ENCODE assay signal across 1 cellular context in the genomic region with DNA sequence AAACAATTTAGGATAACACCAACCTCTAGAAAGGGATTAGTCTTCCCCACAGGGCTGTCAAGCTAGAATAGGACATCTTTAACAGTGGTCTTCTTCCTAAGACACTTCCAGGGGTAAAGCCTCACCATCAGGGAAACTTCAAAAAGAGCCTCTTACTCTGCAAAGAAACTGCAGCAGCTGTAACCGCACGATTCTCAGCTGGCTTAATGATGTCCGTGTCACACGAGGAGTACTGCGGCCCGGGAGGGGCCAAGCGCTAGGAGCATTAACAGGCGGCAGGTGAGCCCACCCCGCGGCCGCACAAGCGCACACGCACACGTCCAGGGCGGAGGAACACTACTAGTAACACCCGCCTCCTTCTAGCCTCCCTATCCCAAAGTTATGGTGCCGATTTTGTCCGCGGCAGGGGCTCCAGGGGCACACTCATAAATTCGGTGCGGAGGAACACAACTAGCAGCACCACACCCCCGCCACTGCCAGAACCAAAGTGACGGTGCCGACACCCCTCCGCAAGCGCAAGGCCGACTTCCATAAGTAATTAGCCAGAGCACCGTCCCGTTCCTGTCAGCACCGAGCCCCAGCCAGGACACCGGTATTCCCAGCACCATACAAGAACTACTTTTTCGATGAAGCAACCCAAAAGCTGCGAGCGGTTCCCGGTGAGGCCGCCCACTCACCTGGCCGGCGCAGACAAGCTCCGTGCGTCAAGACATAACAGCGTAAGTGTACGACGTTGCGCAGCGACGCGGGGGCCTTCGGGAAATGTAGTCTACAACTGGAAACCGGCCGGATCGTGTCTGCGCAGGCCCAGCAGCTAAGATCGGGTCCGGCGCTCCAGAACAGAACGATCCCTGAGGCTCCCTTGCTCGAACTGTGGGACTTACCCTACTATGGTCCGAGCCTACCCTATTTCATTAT.
A peak's percentile ranks its signal among the peaks of the same experiment; 100 is the strongest.
TF ChIP-seq lines count a peak whose summit lies in the region.

A gene (plus strand): TSS at position 813 of the 918 bp plus-strand sequence. CDS start 3,572 bp downstream, outside the sequence.
A gene (minus strand): TSS at position 729 of the 918 bp plus-strand sequence. CDS start 8,116 bp downstream, outside the sequence.

TF ChIP-seq in HepG2, 621 proteins besides CTCF, POLR2A, EP300 and RAD21 (continued from another document and continues in another):
- TF ChIP-seq ZFX (CRISPR knock-in tag; IDR thresholded peaks at IDR 0.05; ENCODE audit: low read depth) = peak; percentile 79
- peak; percentile 90 for TF ChIP-seq PHF21A (CRISPR knock-in tag; IDR thresholded peaks at IDR 0.05)
- TF ChIP-seq ZNF816 (CRISPR knock-in tag; IDR thresholded peaks at IDR 0.05; ENCODE audit: borderline replicate concordance) = no peak
- TF ChIP-seq SIN3B (IDR thresholded peaks at IDR 0.05; ENCODE audit: low read length) = no peak
- peak; percentile 82; the same call in 1 of the 2 replicates for TF ChIP-seq FOXK1 (CRISPR knock-in tag; IDR thresholded peaks at IDR 0.05; ENCODE audit: borderline replicate concordance, low read depth)
- TF ChIP-seq, protein P1, sequence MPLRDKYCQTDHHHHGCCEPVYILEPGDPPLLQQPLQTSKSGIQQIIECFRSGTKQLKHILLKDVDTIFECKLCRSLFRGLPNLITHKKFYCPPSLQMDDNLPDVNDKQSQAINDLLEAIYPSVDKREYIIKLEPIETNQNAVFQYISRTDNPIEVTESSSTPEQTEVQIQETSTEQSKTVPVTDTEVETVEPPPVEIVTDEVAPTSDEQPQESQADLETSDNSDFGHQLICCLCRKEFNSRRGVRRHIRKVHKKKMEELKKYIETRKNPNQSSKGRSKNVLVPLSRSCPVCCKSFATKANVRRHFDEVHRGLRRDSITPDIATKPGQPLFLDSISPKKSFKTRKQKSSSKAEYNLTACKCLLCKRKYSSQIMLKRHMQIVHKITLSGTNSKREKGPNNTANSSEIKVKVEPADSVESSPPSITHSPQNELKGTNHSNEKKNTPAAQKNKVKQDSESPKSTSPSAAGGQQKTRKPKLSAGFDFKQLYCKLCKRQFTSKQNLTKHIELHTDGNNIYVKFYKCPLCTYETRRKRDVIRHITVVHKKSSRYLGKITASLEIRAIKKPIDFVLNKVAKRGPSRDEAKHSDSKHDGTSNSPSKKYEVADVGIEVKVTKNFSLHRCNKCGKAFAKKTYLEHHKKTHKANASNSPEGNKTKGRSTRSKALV (CRISPR knock-in tag; IDR thresholded peaks at IDR 0.05) = peak; percentile 54; the same call in 1 of the 2 replicates
- no peak for TF ChIP-seq RFXANK (CRISPR knock-in tag; IDR thresholded peaks at IDR 0.05)
- no peak for TF ChIP-seq PTBP1 (IDR thresholded peaks at IDR 0.05; ENCODE audit: low read depth, low read length, poor library complexity, severe bottlenecking)
- TF ChIP-seq SMC3 (IDR thresholded peaks at IDR 0.05; ENCODE audit: low read length) = no peak
- no peak for TF ChIP-seq TMF1 (CRISPR knock-in tag; IDR thresholded peaks at IDR 0.05; ENCODE audit: low read depth)
- TF ChIP-seq, protein P2, sequence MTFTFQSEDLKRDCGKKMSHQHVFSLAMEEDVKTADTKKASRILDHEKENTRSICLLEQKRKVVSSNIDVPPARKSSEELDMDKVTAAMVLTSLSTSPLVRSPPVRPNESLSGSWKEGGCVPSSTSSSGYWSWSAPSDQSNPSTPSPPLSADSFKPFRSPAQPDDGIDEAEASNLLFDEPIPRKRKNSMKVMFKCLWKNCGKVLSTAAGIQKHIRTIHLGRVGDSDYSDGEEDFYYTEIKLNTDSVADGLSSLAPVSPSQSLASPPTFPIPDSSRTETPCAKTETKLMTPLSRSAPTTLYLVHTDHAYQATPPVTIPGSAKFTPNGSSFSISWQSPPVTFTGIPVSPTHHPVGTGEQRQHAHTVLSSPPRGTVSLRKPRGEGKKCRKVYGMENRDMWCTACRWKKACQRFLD (CRISPR knock-in tag; IDR thresholded peaks at IDR 0.05; ENCODE audit: borderline replicate concordance) = no peak; the same call in 1 of the 2 replicates
- no peak for TF ChIP-seq ISL2 (CRISPR knock-in tag; IDR thresholded peaks at IDR 0.05)
- peak; percentile 40 for TF ChIP-seq CBX5 (CRISPR knock-in tag; IDR thresholded peaks at IDR 0.05; ENCODE audit: borderline replicate concordance)
- TF ChIP-seq HIVEP1 (CRISPR knock-in tag; IDR thresholded peaks at IDR 0.05) = no peak
- TF ChIP-seq TARDBP (CRISPR knock-in tag; IDR thresholded peaks at IDR 0.05) = peak; percentile 38; the same call in 1 of the 2 replicates
- TF ChIP-seq ZNF776 (CRISPR knock-in tag; IDR thresholded peaks at IDR 0.05) = no peak
- TF ChIP-seq, protein P3, sequence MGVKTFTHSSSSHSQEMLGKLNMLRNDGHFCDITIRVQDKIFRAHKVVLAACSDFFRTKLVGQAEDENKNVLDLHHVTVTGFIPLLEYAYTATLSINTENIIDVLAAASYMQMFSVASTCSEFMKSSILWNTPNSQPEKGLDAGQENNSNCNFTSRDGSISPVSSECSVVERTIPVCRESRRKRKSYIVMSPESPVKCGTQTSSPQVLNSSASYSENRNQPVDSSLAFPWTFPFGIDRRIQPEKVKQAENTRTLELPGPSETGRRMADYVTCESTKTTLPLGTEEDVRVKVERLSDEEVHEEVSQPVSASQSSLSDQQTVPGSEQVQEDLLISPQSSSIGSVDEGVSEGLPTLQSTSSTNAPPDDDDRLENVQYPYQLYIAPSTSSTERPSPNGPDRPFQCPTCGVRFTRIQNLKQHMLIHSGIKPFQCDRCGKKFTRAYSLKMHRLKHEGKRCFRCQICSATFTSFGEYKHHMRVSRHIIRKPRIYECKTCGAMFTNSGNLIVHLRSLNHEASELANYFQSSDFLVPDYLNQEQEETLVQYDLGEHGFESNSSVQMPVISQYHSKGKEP (CRISPR knock-in tag; IDR thresholded peaks at IDR 0.05) = no peak
- TF ChIP-seq, protein P4, sequence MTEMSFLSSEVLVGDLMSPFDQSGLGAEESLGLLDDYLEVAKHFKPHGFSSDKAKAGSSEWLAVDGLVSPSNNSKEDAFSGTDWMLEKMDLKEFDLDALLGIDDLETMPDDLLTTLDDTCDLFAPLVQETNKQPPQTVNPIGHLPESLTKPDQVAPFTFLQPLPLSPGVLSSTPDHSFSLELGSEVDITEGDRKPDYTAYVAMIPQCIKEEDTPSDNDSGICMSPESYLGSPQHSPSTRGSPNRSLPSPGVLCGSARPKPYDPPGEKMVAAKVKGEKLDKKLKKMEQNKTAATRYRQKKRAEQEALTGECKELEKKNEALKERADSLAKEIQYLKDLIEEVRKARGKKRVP (CRISPR knock-in tag; IDR thresholded peaks at IDR 0.05) = peak in 1 of 2 experiments; percentile 57; a peak in 2 of 4 replicates
- TF ChIP-seq, protein P5, sequence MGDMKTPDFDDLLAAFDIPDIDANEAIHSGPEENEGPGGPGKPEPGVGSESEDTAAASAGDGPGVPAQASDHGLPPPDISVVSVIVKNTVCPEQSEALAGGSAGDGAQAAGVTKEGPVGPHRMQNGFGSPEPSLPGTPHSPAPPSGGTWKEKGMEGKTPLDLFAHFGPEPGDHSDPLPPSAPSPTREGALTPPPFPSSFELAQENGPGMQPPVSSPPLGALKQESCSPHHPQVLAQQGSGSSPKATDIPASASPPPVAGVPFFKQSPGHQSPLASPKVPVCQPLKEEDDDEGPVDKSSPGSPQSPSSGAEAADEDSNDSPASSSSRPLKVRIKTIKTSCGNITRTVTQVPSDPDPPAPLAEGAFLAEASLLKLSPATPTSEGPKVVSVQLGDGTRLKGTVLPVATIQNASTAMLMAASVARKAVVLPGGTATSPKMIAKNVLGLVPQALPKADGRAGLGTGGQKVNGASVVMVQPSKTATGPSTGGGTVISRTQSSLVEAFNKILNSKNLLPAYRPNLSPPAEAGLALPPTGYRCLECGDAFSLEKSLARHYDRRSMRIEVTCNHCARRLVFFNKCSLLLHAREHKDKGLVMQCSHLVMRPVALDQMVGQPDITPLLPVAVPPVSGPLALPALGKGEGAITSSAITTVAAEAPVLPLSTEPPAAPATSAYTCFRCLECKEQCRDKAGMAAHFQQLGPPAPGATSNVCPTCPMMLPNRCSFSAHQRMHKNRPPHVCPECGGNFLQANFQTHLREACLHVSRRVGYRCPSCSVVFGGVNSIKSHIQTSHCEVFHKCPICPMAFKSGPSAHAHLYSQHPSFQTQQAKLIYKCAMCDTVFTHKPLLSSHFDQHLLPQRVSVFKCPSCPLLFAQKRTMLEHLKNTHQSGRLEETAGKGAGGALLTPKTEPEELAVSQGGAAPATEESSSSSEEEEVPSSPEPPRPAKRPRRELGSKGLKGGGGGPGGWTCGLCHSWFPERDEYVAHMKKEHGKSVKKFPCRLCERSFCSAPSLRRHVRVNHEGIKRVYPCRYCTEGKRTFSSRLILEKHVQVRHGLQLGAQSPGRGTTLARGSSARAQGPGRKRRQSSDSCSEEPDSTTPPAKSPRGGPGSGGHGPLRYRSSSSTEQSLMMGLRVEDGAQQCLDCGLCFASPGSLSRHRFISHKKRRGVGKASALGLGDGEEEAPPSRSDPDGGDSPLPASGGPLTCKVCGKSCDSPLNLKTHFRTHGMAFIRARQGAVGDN (CRISPR knock-in tag; IDR thresholded peaks at IDR 0.05) = peak; percentile 83; the same call in 1 of the 2 replicates
- TF ChIP-seq, protein P6, sequence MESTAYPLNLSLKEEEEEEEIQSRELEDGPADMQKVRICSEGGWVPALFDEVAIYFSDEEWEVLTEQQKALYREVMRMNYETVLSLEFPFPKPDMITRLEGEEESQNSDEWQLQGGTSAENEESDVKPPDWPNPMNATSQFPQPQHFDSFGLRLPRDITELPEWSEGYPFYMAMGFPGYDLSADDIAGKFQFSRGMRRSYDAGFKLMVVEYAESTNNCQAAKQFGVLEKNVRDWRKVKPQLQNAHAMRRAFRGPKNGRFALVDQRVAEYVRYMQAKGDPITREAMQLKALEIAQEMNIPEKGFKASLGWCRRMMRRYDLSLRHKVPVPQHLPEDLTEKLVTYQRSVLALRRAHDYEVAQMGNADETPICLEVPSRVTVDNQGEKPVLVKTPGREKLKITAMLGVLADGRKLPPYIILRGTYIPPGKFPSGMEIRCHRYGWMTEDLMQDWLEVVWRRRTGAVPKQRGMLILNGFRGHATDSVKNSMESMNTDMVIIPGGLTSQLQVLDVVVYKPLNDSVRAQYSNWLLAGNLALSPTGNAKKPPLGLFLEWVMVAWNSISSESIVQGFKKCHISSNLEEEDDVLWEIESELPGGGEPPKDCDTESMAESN (CRISPR knock-in tag; conservative IDR thresholded peaks at IDR 0.05) = no peak
- no peak for TF ChIP-seq WIZ (CRISPR knock-in tag; IDR thresholded peaks at IDR 0.05)
- TF ChIP-seq, protein P7, sequence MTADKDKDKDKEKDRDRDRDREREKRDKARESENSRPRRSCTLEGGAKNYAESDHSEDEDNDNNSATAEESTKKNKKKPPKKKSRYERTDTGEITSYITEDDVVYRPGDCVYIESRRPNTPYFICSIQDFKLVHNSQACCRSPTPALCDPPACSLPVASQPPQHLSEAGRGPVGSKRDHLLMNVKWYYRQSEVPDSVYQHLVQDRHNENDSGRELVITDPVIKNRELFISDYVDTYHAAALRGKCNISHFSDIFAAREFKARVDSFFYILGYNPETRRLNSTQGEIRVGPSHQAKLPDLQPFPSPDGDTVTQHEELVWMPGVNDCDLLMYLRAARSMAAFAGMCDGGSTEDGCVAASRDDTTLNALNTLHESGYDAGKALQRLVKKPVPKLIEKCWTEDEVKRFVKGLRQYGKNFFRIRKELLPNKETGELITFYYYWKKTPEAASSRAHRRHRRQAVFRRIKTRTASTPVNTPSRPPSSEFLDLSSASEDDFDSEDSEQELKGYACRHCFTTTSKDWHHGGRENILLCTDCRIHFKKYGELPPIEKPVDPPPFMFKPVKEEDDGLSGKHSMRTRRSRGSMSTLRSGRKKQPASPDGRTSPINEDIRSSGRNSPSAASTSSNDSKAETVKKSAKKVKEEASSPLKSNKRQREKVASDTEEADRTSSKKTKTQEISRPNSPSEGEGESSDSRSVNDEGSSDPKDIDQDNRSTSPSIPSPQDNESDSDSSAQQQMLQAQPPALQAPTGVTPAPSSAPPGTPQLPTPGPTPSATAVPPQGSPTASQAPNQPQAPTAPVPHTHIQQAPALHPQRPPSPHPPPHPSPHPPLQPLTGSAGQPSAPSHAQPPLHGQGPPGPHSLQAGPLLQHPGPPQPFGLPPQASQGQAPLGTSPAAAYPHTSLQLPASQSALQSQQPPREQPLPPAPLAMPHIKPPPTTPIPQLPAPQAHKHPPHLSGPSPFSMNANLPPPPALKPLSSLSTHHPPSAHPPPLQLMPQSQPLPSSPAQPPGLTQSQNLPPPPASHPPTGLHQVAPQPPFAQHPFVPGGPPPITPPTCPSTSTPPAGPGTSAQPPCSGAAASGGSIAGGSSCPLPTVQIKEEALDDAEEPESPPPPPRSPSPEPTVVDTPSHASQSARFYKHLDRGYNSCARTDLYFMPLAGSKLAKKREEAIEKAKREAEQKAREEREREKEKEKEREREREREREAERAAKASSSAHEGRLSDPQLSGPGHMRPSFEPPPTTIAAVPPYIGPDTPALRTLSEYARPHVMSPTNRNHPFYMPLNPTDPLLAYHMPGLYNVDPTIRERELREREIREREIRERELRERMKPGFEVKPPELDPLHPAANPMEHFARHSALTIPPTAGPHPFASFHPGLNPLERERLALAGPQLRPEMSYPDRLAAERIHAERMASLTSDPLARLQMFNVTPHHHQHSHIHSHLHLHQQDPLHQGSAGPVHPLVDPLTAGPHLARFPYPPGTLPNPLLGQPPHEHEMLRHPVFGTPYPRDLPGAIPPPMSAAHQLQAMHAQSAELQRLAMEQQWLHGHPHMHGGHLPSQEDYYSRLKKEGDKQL (CRISPR knock-in tag; IDR thresholded peaks at IDR 0.05; ENCODE audit: low read depth) = no peak
- TF ChIP-seq KDM6A (CRISPR knock-in tag; IDR thresholded peaks at IDR 0.05; ENCODE audit: low read depth) = no peak
- TF ChIP-seq, protein P8, sequence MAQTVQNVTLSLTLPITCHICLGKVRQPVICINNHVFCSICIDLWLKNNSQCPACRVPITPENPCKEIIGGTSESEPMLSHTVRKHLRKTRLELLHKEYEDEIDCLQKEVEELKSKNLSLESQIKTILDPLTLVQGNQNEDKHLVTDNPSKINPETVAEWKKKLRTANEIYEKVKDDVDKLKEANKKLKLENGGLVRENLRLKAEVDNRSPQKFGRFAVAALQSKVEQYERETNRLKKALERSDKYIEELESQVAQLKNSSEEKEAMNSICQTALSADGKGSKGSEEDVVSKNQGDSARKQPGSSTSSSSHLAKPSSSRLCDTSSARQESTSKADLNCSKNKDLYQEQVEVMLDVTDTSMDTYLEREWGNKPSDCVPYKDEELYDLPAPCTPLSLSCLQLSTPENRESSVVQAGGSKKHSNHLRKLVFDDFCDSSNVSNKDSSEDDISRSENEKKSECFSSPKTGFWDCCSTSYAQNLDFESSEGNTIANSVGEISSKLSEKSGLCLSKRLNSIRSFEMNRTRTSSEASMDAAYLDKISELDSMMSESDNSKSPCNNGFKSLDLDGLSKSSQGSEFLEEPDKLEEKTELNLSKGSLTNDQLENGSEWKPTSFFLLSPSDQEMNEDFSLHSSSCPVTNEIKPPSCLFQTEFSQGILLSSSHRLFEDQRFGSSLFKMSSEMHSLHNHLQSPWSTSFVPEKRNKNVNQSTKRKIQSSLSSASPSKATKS (CRISPR knock-in tag; IDR thresholded peaks at IDR 0.05) = no peak
- TF ChIP-seq ZNF296 (CRISPR knock-in tag; conservative IDR thresholded peaks at IDR 0.05) = no peak
- TF ChIP-seq, protein P9, sequence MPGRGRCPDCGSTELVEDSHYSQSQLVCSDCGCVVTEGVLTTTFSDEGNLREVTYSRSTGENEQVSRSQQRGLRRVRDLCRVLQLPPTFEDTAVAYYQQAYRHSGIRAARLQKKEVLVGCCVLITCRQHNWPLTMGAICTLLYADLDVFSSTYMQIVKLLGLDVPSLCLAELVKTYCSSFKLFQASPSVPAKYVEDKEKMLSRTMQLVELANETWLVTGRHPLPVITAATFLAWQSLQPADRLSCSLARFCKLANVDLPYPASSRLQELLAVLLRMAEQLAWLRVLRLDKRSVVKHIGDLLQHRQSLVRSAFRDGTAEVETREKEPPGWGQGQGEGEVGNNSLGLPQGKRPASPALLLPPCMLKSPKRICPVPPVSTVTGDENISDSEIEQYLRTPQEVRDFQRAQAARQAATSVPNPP (CRISPR knock-in tag; IDR thresholded peaks at IDR 0.05) = no peak; the same call in 1 of the 2 replicates
- no peak for TF ChIP-seq CHD4 (IDR thresholded peaks at IDR 0.05; ENCODE audit: borderline replicate concordance, low read length)
- TF ChIP-seq ZNF782 (CRISPR knock-in tag; IDR thresholded peaks at IDR 0.05; ENCODE audit: borderline replicate concordance) = no peak; the same call in 1 of the 2 replicates
- no peak; the same call in 1 of the 2 replicates for TF ChIP-seq ESRRA (CRISPR knock-in tag; IDR thresholded peaks at IDR 0.05; ENCODE audit: low read depth)
- TF ChIP-seq ZNF225 (CRISPR knock-in tag; IDR thresholded peaks at IDR 0.05) = no peak
